In the genomic region with DNA sequence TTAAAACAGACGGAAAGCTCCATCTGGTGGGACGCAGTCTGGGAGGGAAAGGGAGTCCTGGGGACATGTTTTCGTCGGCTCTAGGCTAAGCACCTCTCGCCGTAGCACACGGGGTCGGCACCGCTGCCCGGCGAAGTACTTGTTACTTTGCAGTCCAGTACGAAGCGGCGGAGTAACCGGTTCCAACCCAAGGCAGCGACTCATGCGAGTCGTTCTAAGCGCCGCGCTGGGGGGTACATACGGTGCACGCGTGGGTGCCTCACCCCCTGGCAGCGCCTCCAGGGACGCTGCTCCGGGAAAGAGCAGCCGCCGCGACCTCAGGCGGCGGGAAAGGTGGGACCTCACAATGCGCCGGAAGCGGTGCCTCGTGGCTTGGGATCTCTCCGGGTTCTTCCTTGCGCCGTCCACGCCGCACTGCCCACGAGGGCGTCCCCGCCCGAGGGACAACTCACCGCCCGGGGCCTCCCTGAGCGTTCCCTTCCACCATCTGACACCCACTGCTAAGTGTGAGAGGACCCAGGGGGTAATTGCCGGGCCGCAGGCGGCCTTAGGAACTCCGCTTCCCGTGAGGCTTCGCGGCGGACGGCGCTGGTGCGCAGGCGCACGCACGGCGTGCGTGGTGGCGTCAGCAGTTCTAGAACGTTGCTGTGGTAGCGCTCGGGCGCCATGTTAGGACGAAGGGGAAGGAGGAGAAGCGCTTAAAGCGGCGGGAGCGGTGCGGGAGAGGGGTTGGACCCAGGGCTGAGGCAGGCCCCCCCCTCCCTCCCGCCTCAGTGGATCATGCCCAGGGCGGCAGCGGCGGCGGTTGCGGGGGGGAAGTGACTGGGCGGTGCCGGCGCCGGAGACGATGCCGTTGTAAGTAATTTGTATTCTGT, we compare ENCODE assay signal across 1 cellular context.
TF ChIP-seq lines count a peak whose summit lies in the region.

Gene PAPOLA, plus strand, starts transcription at position 637 of the 875 bp plus-strand sequence. Its CDS starts 211 bp downstream, at position 848.

TF ChIP-seq in WTC11, 78 proteins besides CTCF, POLR2A, EP300 and RAD21 (continued from another document):
- TF ChIP-seq ZNF416 (CRISPR knock-in tag; IDR thresholded peaks at IDR 0.05) = peak; percentile 85; the same call in 1 of the 2 replicates
- peak; percentile 44; the same call in 1 of the 2 replicates for TF ChIP-seq ETV6 (CRISPR knock-in tag; IDR thresholded peaks at IDR 0.05)
- TF ChIP-seq ZNF396 (CRISPR knock-in tag; IDR thresholded peaks at IDR 0.05; ENCODE audit: borderline replicate concordance) = no peak
